ENCODE assay signal across 18 cellular contexts in the genomic region with DNA sequence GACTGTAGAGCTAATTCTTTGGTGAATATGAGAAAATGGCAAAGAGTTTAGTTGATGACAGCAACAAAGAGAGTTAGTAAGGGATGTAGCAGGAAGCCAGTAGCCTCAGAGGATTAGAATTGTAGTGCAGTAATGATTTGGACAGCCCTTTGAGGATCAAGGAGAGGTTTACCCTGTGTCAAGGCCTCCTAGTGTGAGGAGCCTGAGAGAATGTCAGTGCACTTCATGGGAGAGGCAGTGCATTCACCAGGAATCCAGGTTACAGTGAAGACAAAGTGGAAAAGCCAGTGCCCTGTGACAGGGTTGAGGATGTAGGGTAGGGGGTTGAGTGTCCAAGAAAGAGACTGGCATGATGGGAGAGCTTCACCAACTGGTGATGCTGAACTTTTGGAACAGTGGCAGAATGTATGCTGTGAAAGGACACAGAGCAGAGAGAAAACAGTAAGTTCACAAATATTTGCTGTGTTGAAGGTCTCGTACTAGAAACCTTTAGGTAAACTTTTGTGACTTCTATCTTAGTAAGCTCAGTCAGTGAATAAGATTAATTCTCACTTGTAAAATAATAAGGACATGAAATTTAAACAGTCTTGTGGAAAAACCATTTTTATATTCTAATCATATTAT. TPM values are rescaled to one million over a fixed set of nuclear protein-coding genes. Genes with fewer than 3 reads are reported as not detected.
DNase-seq lines count a peak whose midpoint lies in the region; ATAC-seq, FAIRE-seq and TF ChIP-seq lines count a peak whose summit lies in the region.
"Had no signal": no experiment of that assay in that cellular context is flagged by ENCODE, and none has a peak within 500 bp of the region (broad histone marks: within the 10 kb centered on the region; RNA-seq: fewer than 3 reads in every experiment).

No MANE protein-coding gene starts in this region.

- H3K36me3 ChIP-seq in liver (ENCODE audit: control insufficient read depth in 4 of 4, insufficient read depth in 3 of 4, low read depth in 1 of 4, low read length in 3 of 4) (no peaks in the 10 kb centered on the region), neuronal stem cell (replicated peaks in 1 of 2; ENCODE audit: control insufficient read depth in 2 of 2, insufficient read depth in 2 of 2, low read length in 2 of 2) (no peaks in the 10 kb centered on the region)

- H3K4me2 ChIP-seq in A549, result peak overlapping the region; percentile 58; the same call in 2 of the 3 replicates
- no peak overlapping the region for H3K4me2 ChIP-seq in neuronal stem cell (ENCODE audit: insufficient read depth, low read length, poor library complexity, severe bottlenecking)

- WGBS in A549 (ENCODE audit: missing lambda C conversion rate), result 76% methylated on average over 1 of the region's 1 CpG
- 43% methylated on average over 1 of the region's 1 CpG for WGBS in liver
- no CpG with 5 or more reads among the region's 1 CpG for whole genome bisulfite sequencing in neuronal stem cell (ENCODE audit: extremely low coverage in 2 of 2, insufficient read length in 2 of 2, insufficient replicate concordance in 1 of 2), 2 donors

- no peak for FAIRE-seq in A549 (lab: Jason Lieb, UNC)
- FAIRE-seq: GM12878 had no signal

- H3K4me1 ChIP-seq in A549 (peaks cover 29% of the 10 kb centered on the region), liver (ENCODE audit: control insufficient read depth in 4 of 4, insufficient read depth in 4 of 4, low read length in 3 of 4) (peaks cover 6 to 32% (median 16%) of the 10 kb centered on the region in 4 donors), neuronal stem cell (ENCODE audit: control insufficient read depth in 2 of 2, insufficient read depth in 1 of 2, low read depth in 1 of 2, low read length in 2 of 2) (peaks cover 0 to 2% of the 10 kb centered on the region in 2 donors)

- no peak overlapping the region for H3K14ac ChIP-seq in neuronal stem cell (ENCODE audit: low read length)

- H2BK5ac ChIP-seq in neuronal stem cell (ENCODE audit: low read length), result no peak overlapping the region

- H3K4ac ChIP-seq in neuronal stem cell (ENCODE audit: low read length), result no peak overlapping the region

- H3K79me1 ChIP-seq in neuronal stem cell (ENCODE audit: low read depth, low read length), result no peaks in the 10 kb centered on the region

- peak overlapping the region; percentile 27 for H3K18ac ChIP-seq in neuronal stem cell (ENCODE audit: low read length)

- no peak overlapping the region for H2BK15ac ChIP-seq in neuronal stem cell (ENCODE audit: low read length)

- DNase-seq in A549 (ENCODE audit: low read depth in 1 of 2, low spot score in 1 of 2) (no peak), neuronal stem cell (ENCODE audit: low spot score) (no peak), NCI-H510A treated with DMSO at 0.1 percent for 48 hours (lab: John Stamatoyannopoulos, UW) (no peak), NCI-H345 (lab: John Stamatoyannopoulos, UW) (no peak)
- DNase-seq: 8988T; Calu3; CD8-positive, alpha-beta T cell; DMS53; DND-41; EL; HCEC 1CT; IMR-90 had no signal

- TF ChIP-seq CTCF in A549 (IDR thresholded peaks at IDR 0.05) (no peak), VCaP (conservative IDR thresholded peaks at IDR 0.05) (no peak), liver (IDR thresholded peaks at IDR 0.05; ENCODE audit: low read depth, low read length, missing input control) (no peak)

- no peak for TF ChIP-seq POLR2A in A549 (IDR thresholded peaks at IDR 0.05; ENCODE audit: low read length)

- H3K4me3 ChIP-seq in A549, result no peak overlapping the region
- H3K4me3 ChIP-seq in liver (ENCODE audit: low read depth in 1 of 3, low read length in 3 of 3), result no peak overlapping the region
- no peak overlapping the region for H3K4me3 ChIP-seq in neuronal stem cell (ENCODE audit: low read length in 2 of 2)
- H3K4me3 ChIP-seq: BLaER1 treated with 17β-estradiol and CSF1 and Interleukin-3, amounts not matched to agents 10 nM and 100 nM; GM12878 had no signal

- H4K91ac ChIP-seq in neuronal stem cell (ENCODE audit: low read depth, low read length, poor library complexity), result no peak overlapping the region

- ATAC-seq in A549, result peak in 1 of 2 experiments; percentile 25; a peak in 1 of 6 replicates
- ATAC-seq in GM21786 (IDR thresholded peaks at IDR 0.05; ENCODE audit: unreplicated experiment), result no peak
- ATAC-seq: CD8-positive, alpha-beta T cell; GM12878 had no signal

- no peak overlapping the region for H2BK12ac ChIP-seq in neuronal stem cell (ENCODE audit: low read length)

- H2AFZ ChIP-seq in neuronal stem cell (ENCODE audit: low read length), result no peak overlapping the region

- CTCF ChIA-PET in A549 (lab: Yijun Ruan, JAX), result interaction anchor here (0.6 kb wide), 1 partner anchor 374 kb away, joined by 3 read pairs; no protein-coding TSS in a partner anchor

- H3K27me3 ChIP-seq in liver (ENCODE audit: control insufficient read depth in 4 of 4, insufficient read depth in 4 of 4, low read length in 3 of 4) (no peaks in the 10 kb centered on the region), neuronal stem cell (ENCODE audit: control insufficient read depth in 3 of 3, insufficient read depth in 3 of 3, low read depth in 1 of 3, low read length in 3 of 3) (no peaks in the 10 kb centered on the region)
- H3K27me3 ChIP-seq: BLaER1 treated with 17β-estradiol and CSF1 and Interleukin-3, amounts not matched to agents 10 nM and 100 nM had no signal

- H2AK5ac ChIP-seq in neuronal stem cell (ENCODE audit: low read depth, low read length), result no peak overlapping the region

- H3K9ac ChIP-seq in liver (ENCODE audit: low read depth in 1 of 2, low read length in 2 of 2), result no peak overlapping the region
- H3K9ac ChIP-seq in neuronal stem cell (ENCODE audit: low read depth, low read length, poor library complexity), result no peak overlapping the region
- H3K9ac ChIP-seq: BLaER1 treated with 17β-estradiol and CSF1 and Interleukin-3, amounts not matched to agents 10 nM and 100 nM had no signal

- TF ChIP-seq EP300 in A549 (IDR thresholded peaks at IDR 0.05), result no peak

- H3K9me3 ChIP-seq in A549, result no peaks in the 10 kb centered on the region
- no peaks in the 10 kb centered on the region for H3K9me3 ChIP-seq in liver (ENCODE audit: control insufficient read depth in 4 of 4, low read length in 3 of 4)
- H3K9me3 ChIP-seq in neuronal stem cell (replicated peaks in 1 of 2; ENCODE audit: control insufficient read depth in 2 of 2, insufficient read depth in 1 of 2, low read depth in 1 of 2, low read length in 2 of 2), result peaks cover 0 to 2% of the 10 kb centered on the region in 2 donors

- no peak overlapping the region for H2BK120ac ChIP-seq in neuronal stem cell (ENCODE audit: low read depth, low read length)

- POLR2A ChIA-PET in A549 (lab: Yijun Ruan, JAX), result interaction anchor here (1.6 kb wide), 1 partner anchor 177 kb away, joined by 3 read pairs; the partner anchor contains the start of gene ERBIN

- H4K8ac ChIP-seq in neuronal stem cell (ENCODE audit: low read depth, low read length), result no peak overlapping the region

- H3K27ac ChIP-seq in A549 (no peak overlapping the region), VCaP (peak overlapping the region; percentile 16), liver (ENCODE audit: low read depth in 1 of 2, low read length in 2 of 2) (no peak overlapping the region), neuronal stem cell (replicated peaks; ENCODE audit: low read length) (no peak overlapping the region)
- H3K27ac ChIP-seq: BLaER1 treated with 17β-estradiol and CSF1 and Interleukin-3, amounts not matched to agents 10 nM and 100 nM; HL-60 had no signal

- H3K23ac ChIP-seq in neuronal stem cell (ENCODE audit: low read depth, low read length, poor library complexity), result no peak overlapping the region

- TF ChIP-seq RAD21 in A549 (conservative IDR thresholded peaks at IDR 0.05 in 1 of 2, IDR thresholded peaks at IDR 0.05 in 1 of 2) (no peak), liver (IDR thresholded peaks at IDR 0.05) (no peak)

TF ChIP-seq in A549, 52 proteins besides CTCF, POLR2A, EP300 and RAD21 (continues in another document):
- no peak for TF ChIP-seq ZSCAN20 (CRISPR knock-in tag; IDR thresholded peaks at IDR 0.05)
- no peak for TF ChIP-seq EHMT2 (IDR thresholded peaks at IDR 0.05; ENCODE audit: low read depth)

TF ChIP-seq in liver, 16 proteins besides CTCF, POLR2A, EP300 and RAD21 (continues in another document):
- TF ChIP-seq RXRA (IDR thresholded peaks at IDR 0.05), result peak in 1 of 2 donors; percentile 31

RNA-seq across cellular contexts. Expression of gene NLN, which starts 27.3 kb away (rescaled TPM):
- polyA plus RNA-seq in A549 (2011; rRNA removed), result 74.2 and 88.9 TPM in 2 replicates
- polyA plus RNA-seq in A549 (2012; cell fraction: cytosol; rRNA removed), result 36.7 and 40.2 TPM in 2 replicates
- 20.2 and 25.2 TPM in 2 replicates for polyA plus RNA-seq in A549 (2012; cell fraction: nucleus; rRNA removed)
- 68.6 to 79.2 TPM (median 69.3 TPM) in 3 replicates for polyA plus RNA-seq in A549 (2017; fragmentation: RNase III; extraction: RNeasy Plus Mini Kit Qiagen cat#74134 plus additional on column Dnase treatment)
- 88.5 and 102 TPM in 2 replicates for polyA minus RNA-seq in A549 (2011; rRNA and poly(A)+ RNA removed)
- total RNA-seq in liver, result 10 to 100 TPM; 13.4 to 26.4 TPM
- polyA plus RNA-seq in liver, result 10 to 100 TPM; 13.5 to 24.7 TPM
- 23.2 TPM for polyA plus RNA-seq in neuronal stem cell (2013, experiment 1 of 2)
- 24.0 TPM for polyA plus RNA-seq in neuronal stem cell (2013, experiment 2 of 2)

RNA-seq across cellular contexts. Expression of gene SGTB, which starts 27.4 kb away (rescaled TPM):
- polyA plus RNA-seq in A549 (2011; rRNA removed) (13.9 and 17.4 TPM in 2 replicates), A549 (2017; fragmentation: RNase III; extraction: RNeasy Plus Mini Kit Qiagen cat#74134 plus additional on column Dnase treatment) (8.0 to 9.3 TPM (median 8.6 TPM) in 3 replicates), liver (1 to 10 TPM in 1 of 2 donors, under 1 TPM in 1; 0.79 to 1.0 TPM)
- polyA plus RNA-seq in A549 (2012; cell fraction: cytosol; rRNA removed), result 2.3 and 2.5 TPM in 2 replicates
- 1.2 and 1.8 TPM in 2 replicates for polyA plus RNA-seq in A549 (2012; cell fraction: nucleus; rRNA removed)
- 4.7 and 4.8 TPM in 2 replicates for polyA minus RNA-seq in A549 (2011; rRNA and poly(A)+ RNA removed)
- 1 to 10 TPM; 2.7 to 3.2 TPM for total RNA-seq in liver
- polyA plus RNA-seq in neuronal stem cell (2013, experiment 1 of 2), result 2.7 TPM
- polyA plus RNA-seq in neuronal stem cell (2013, experiment 2 of 2), result 2.8 TPM
